In genomic region chr6:4974962-4975361, GRCh38 we compare ENCODE assay signal across 14 cellular contexts. TPM values are rescaled to one million over a fixed set of nuclear protein-coding genes. Genes with fewer than 3 reads are reported as not detected.
DNase-seq lines count a peak whose midpoint lies in the region; ATAC-seq, FAIRE-seq and TF ChIP-seq lines count a peak whose summit lies in the region.
"Had no signal": no experiment of that assay in that cellular context is flagged by ENCODE, and none has a peak within 500 bp of the region (broad histone marks: within the 10 kb centered on the region; RNA-seq: fewer than 3 reads in every experiment).

No MANE protein-coding gene starts in this region.

- peaks cover 0 to 8% of the 10 kb centered on the region in 2 donors for H3K4me1 ChIP-seq in ascending aorta
- no peaks in the 10 kb centered on the region for H3K4me1 ChIP-seq in mesenchymal stem cell (ENCODE audit: control insufficient read depth, insufficient read depth, low read depth, low read length)
- H3K4me1 ChIP-seq in parathyroid adenoma, result peaks cover 8% of the 10 kb centered on the region
- peaks cover 0 to 11% of the 10 kb centered on the region in 2 donors for H3K4me1 ChIP-seq in thoracic aorta (ENCODE audit: control insufficient read depth in 1 of 2, low read depth in 2 of 2)
- H3K4me1 ChIP-seq: BE2C, SJSA1 had no signal

- H2BK5ac ChIP-seq in mesenchymal stem cell (ENCODE audit: low read depth, low read length, poor library complexity, severe bottlenecking), result no peak overlapping the region

- no peaks in the 10 kb centered on the region for H3K36me3 ChIP-seq in ascending aorta
- H3K36me3 ChIP-seq in mesenchymal stem cell (ENCODE audit: control insufficient read depth in 1 of 2, insufficient read depth in 2 of 2, low read depth in 1 of 2, low read length in 2 of 2), result no peaks in the 10 kb centered on the region
- H3K36me3 ChIP-seq in parathyroid adenoma (ENCODE audit: control insufficient read depth, insufficient read depth, low read length), result no peaks in the 10 kb centered on the region
- no peaks in the 10 kb centered on the region for H3K36me3 ChIP-seq in thoracic aorta
- H3K36me3 ChIP-seq: BE2C, SJSA1 had no signal

- H2AK5ac ChIP-seq in mesenchymal stem cell (ENCODE audit: low read length, severe bottlenecking), result no peak overlapping the region

- H2AFZ ChIP-seq in mesenchymal stem cell (ENCODE audit: low read depth, low read length), result no peak overlapping the region
- H2AFZ ChIP-seq in parathyroid adenoma, result peak overlapping the region; percentile 83

- H4K8ac ChIP-seq in mesenchymal stem cell (ENCODE audit: low read length), result no peak overlapping the region

- no peak for TF ChIP-seq POLR2A in GM12891 (IDR thresholded peaks at IDR 0.05; ENCODE audit: low read depth, low read length)

- WGBS in mesenchymal stem cell, result 86% methylated on average over 7 of the region's 8 CpGs

- no peak overlapping the region for H3K4me3 ChIP-seq in ascending aorta
- H3K4me3 ChIP-seq in mesenchymal stem cell (ENCODE audit: insufficient read depth in 1 of 2, low read depth in 1 of 2, low read length in 2 of 2), result no peak overlapping the region
- H3K4me3 ChIP-seq in parathyroid adenoma (ENCODE audit: low read depth, low read length), result no peak overlapping the region
- no peak overlapping the region for H3K4me3 ChIP-seq in thoracic aorta
- H3K4me3 ChIP-seq: SJSA1 had no signal

- H3K18ac ChIP-seq in mesenchymal stem cell (ENCODE audit: low read depth in 1 of 2, low read length in 2 of 2), result no peak overlapping the region

- peak overlapping the region; percentile 60 to 64 for H3K27ac ChIP-seq in ascending aorta
- H3K27ac ChIP-seq in mesenchymal stem cell (ENCODE audit: low read length, poor library complexity, severe bottlenecking), result no peak overlapping the region
- H3K27ac ChIP-seq in parathyroid adenoma, result no peak overlapping the region
- peak overlapping the region; percentile 53 to 63 for H3K27ac ChIP-seq in thoracic aorta
- H3K27ac ChIP-seq: GM23248, SJSA1 had no signal

- no peak overlapping the region for H2BK12ac ChIP-seq in mesenchymal stem cell (ENCODE audit: low read length in 2 of 2)

- H3K4ac ChIP-seq in mesenchymal stem cell (ENCODE audit: low read depth in 1 of 2, low read length in 2 of 2), result no peak overlapping the region

- no peak overlapping the region for H2BK120ac ChIP-seq in mesenchymal stem cell (ENCODE audit: low read depth, low read length)

- H3K79me1 ChIP-seq in mesenchymal stem cell (replicated peaks; ENCODE audit: low read length, poor library complexity, severe bottlenecking), result no peaks in the 10 kb centered on the region

- H3K23ac ChIP-seq in mesenchymal stem cell (ENCODE audit: low read length in 2 of 2), result no peak overlapping the region

- peaks cover 0 to 11% of the 10 kb centered on the region in 2 donors for H3K9me3 ChIP-seq in ascending aorta
- peaks cover 17% of the 10 kb centered on the region for H3K9me3 ChIP-seq in mesenchymal stem cell (ENCODE audit: control insufficient read depth, low read length)
- H3K9me3 ChIP-seq in parathyroid adenoma (ENCODE audit: control insufficient read depth, low read length), result no peaks in the 10 kb centered on the region
- peaks cover 10% of the 10 kb centered on the region for H3K9me3 ChIP-seq in thoracic aorta
- H3K9me3 ChIP-seq: BE2C had no signal

- no peaks in the 10 kb centered on the region for H3K79me2 ChIP-seq in parathyroid adenoma

- no peak overlapping the region for H3K14ac ChIP-seq in mesenchymal stem cell (ENCODE audit: low read length in 2 of 2)

- ATAC-seq in thoracic aorta (ENCODE audit: insufficient number of reproducible peaks, low FRiP score, low read depth), result no peak

- H3K4me2 ChIP-seq in mesenchymal stem cell (ENCODE audit: low read length, poor library complexity, severe bottlenecking) (no peak overlapping the region), parathyroid adenoma (ENCODE audit: low read length) (no peak overlapping the region)

- TF ChIP-seq CTCF in ascending aorta (IDR thresholded peaks at IDR 0.05) (no peak), parathyroid adenoma (IDR thresholded peaks at IDR 0.05) (no peak), thoracic aorta (IDR thresholded peaks at IDR 0.05) (no peak)

- H3K27me3 ChIP-seq in ascending aorta (no peaks in the 10 kb centered on the region), mesenchymal stem cell (ENCODE audit: control insufficient read depth in 1 of 2, insufficient read depth in 1 of 2, low read length in 2 of 2) (peaks cover 0 to 4% of the 10 kb centered on the region in 2 experiments), parathyroid adenoma (ENCODE audit: control insufficient read depth, insufficient read depth, low read length) (no peaks in the 10 kb centered on the region), thoracic aorta (replicated peaks; ENCODE audit: insufficient read depth) (no peaks in the 10 kb centered on the region)
- H3K27me3 ChIP-seq: BE2C, SJSA1 had no signal

- H2BK15ac ChIP-seq in mesenchymal stem cell (ENCODE audit: low read depth, poor library complexity, severe bottlenecking), result no peak overlapping the region

- no peak for FAIRE-seq in GM12891 (lab: Jason Lieb, UNC)

- H4K91ac ChIP-seq in mesenchymal stem cell (ENCODE audit: low read length), result no peak overlapping the region

- H3K9ac ChIP-seq in mesenchymal stem cell (ENCODE audit: low read length) (peak overlapping the region; percentile 82), parathyroid adenoma (no peak overlapping the region)

- DNase-seq in ascending aorta (ENCODE audit: low spot score in 2 of 2), result no peak
- no peak for DNase-seq in mesenchymal stem cell
- no peak for DNase-seq in thoracic aorta (ENCODE audit: low spot score)
- no peak for DNase-seq in NCI-H748 (lab: John Stamatoyannopoulos, UW; ENCODE audit: unreplicated experiment)
- DNase-seq in NCI-H524 treated with DMSO at 0.1 percent for 48 hours (lab: John Stamatoyannopoulos, UW), result no peak
- no peak for DNase-seq in GM12891 (ENCODE audit: insufficient read length, low spot score)
- DNase-seq: BE2C; CD4-positive, CD25-positive, alpha-beta regulatory T cell; HCEC 1CT; MV-4-11; NCI-H526 treated with DMSO at 0.1 percent for 48 hours had no signal

- intact Hi-C loops in ascending aorta (cut with DNase I), result no loop called here

TF ChIP-seq in GM12891, 5 proteins besides CTCF, POLR2A, EP300 and RAD21:
- TF ChIP-seq SPI1 (IDR thresholded peaks at IDR 0.05; ENCODE audit: low read depth, low read length) (no peak), POU2F2 (IDR thresholded peaks at IDR 0.05; ENCODE audit: low read depth, low read length) (no peak), TAF1 (IDR thresholded peaks at IDR 0.05; ENCODE audit: low read depth, low read length) (no peak), PAX5 (IDR thresholded peaks at IDR 0.05; ENCODE audit: insufficient read depth, low read length, severe bottlenecking) (no peak), POLR2AphosphoS5 (IDR thresholded peaks at IDR 0.05; ENCODE audit: low read depth, low read length) (no peak)

RNA-seq across cellular contexts. Expression of gene RPP40, which starts 28.9 kb away (rescaled TPM):
- total RNA-seq in ascending aorta (not detected), thoracic aorta (10 to 100 TPM in 1 of 2 donors, 1 to 10 TPM in 1; 2.4 to 11.4 TPM)
- 12.2 TPM for polyA plus RNA-seq in mesenchymal stem cell (2013, experiment 1 of 2)
- 12.9 TPM for polyA plus RNA-seq in mesenchymal stem cell (2013, experiment 2 of 2)
- polyA plus RNA-seq in GM12891 (2012; ENCODE audit: low read depth, missing spikeins), result 6.8 TPM

Comparison
In these comparisons a context has a peak if more than half of its experiments do, and no peak if none do; other contexts are left out.
1. H3K27ac ChIP-seq: peak in ascending aorta (2 of 2) and thoracic aorta (2 of 2); none in mesenchymal stem cell (single experiment) and parathyroid adenoma (single experiment).